Comparison of ENCODE assay signal across 2 cellular contexts in genomic region chr13:113853518-113854237, GRCh38.
TF ChIP-seq lines count a peak whose summit lies in the region.

No MANE protein-coding gene starts in this region.

TF ChIP-seq in liver, 16 proteins besides CTCF, POLR2A, EP300 and RAD21:
- TF ChIP-seq RXRA (IDR thresholded peaks at IDR 0.05) (peak in 1 of 2 donors; percentile 13), NR2F2 (IDR thresholded peaks at IDR 0.05) (peak; percentile 94), SP1 (IDR thresholded peaks at IDR 0.05) (peak; percentile 44), HNF4G (IDR thresholded peaks at IDR 0.05) (no peak)

TF ChIP-seq in HepG2, 621 proteins besides CTCF, POLR2A, EP300 and RAD21:
- TF ChIP-seq ZNF235 (CRISPR knock-in tag; IDR thresholded peaks at IDR 0.05; ENCODE audit: borderline replicate concordance) (no peak), HINFP (CRISPR knock-in tag; IDR thresholded peaks at IDR 0.05; ENCODE audit: low read depth) (no peak), ERF (CRISPR knock-in tag; IDR thresholded peaks at IDR 0.05) (no peak), ZBTB37 (CRISPR knock-in tag; IDR thresholded peaks at IDR 0.05) (no peak), ZMYM2 (CRISPR knock-in tag; IDR thresholded peaks at IDR 0.05) (no peak), ZBTB26 (CRISPR knock-in tag; IDR thresholded peaks at IDR 0.05; ENCODE audit: borderline replicate concordance) (no peak), SNAPC5 (CRISPR knock-in tag; IDR thresholded peaks at IDR 0.05; ENCODE audit: borderline replicate concordance) (no peak), TRIM22 (IDR thresholded peaks at IDR 0.05) (no peak)
TF ChIP-seq in HepG2: peak in this region for 0.
